Comparison of ENCODE assay signal across 20 cellular contexts in genomic region chr7:113891828-113892227, GRCh38. TPM values are rescaled to one million over a fixed set of nuclear protein-coding genes. Genes with fewer than 3 reads are reported as not detected.
DNase-seq lines count a peak whose midpoint lies in the region; ATAC-seq, FAIRE-seq and TF ChIP-seq lines count a peak whose summit lies in the region.
"Had no signal": no experiment of that assay in that cellular context is flagged by ENCODE, and none has a peak within 500 bp of the region (broad histone marks: within the 10 kb centered on the region; RNA-seq: fewer than 3 reads in every experiment).

No MANE protein-coding gene starts in this region.

- H3K9me3 Mint-ChIP-seq in astrocyte (ENCODE audit: unreplicated experiment), result peaks cover 2% of the 10 kb centered on the region
- H3K9me3 Mint-ChIP-seq: T-helper 1 cell treated with Interleukin-12 subunit alpha and Interleukin-12 subunit beta and Interleukin-4 antibody, amounts not matched to agents 30 μg/mL and 1 μg/mL, for 36 hours had no signal

- TF ChIP-seq CTCF in astrocyte (IDR thresholded peaks at IDR 0.05; ENCODE audit: insufficient read depth, low read depth, low read length) (no peak), foreskin fibroblast (IDR thresholded peaks at IDR 0.05; ENCODE audit: low read depth, low read length) (no peak), thoracic aorta (IDR thresholded peaks at IDR 0.05) (no peak)

- ATAC-seq in Right ventricle myocardium superior (ENCODE audit: poor library complexity) (peak; percentile 21), right cardiac atrium (no peak), thoracic aorta (ENCODE audit: insufficient number of reproducible peaks, low FRiP score, low read depth) (peak; percentile 50), GM21737 (IDR thresholded peaks at IDR 0.05; ENCODE audit: unreplicated experiment) (no peak), HG02798 (IDR thresholded peaks at IDR 0.05; ENCODE audit: poor library complexity, unreplicated experiment) (no peak)
- ATAC-seq: PC-3 had no signal

- H2AFZ ChIP-seq in astrocyte (ENCODE audit: low read depth, low read length) (no peak overlapping the region), neuronal stem cell (ENCODE audit: low read length) (no peak overlapping the region)
- H2AFZ ChIP-seq: hepatocyte had no signal

- H3K27me3 ChIP-seq in right cardiac atrium (ENCODE audit: control insufficient read depth, insufficient read depth), result no peaks in the 10 kb centered on the region
- H3K27me3 ChIP-seq in astrocyte (ENCODE audit: insufficient read depth, low read length), result no peaks in the 10 kb centered on the region
- no peaks in the 10 kb centered on the region for H3K27me3 ChIP-seq in thoracic aorta (replicated peaks; ENCODE audit: insufficient read depth)
- no peaks in the 10 kb centered on the region for H3K27me3 ChIP-seq in neuronal stem cell (ENCODE audit: control insufficient read depth in 3 of 3, insufficient read depth in 3 of 3, low read depth in 1 of 3, low read length in 3 of 3)
- H3K27me3 ChIP-seq: hepatocyte, testis had no signal

- no peaks in the 10 kb centered on the region for H3K79me1 ChIP-seq in neuronal stem cell (ENCODE audit: low read depth, low read length)

- intact Hi-C loops in Right ventricle myocardium superior (cut with DNase I) (no loop called here), right cardiac atrium (cut with DNase I) (no loop called here)

- H2BK12ac ChIP-seq in neuronal stem cell (ENCODE audit: low read length), result no peak overlapping the region

- H2BK15ac ChIP-seq in neuronal stem cell (ENCODE audit: low read length), result no peak overlapping the region

- H2AK5ac ChIP-seq in neuronal stem cell (ENCODE audit: low read depth, low read length), result no peak overlapping the region

- no peak overlapping the region for H3K27ac Mint-ChIP-seq in astrocyte (ENCODE audit: unreplicated experiment)
- H3K27ac Mint-ChIP-seq: HFFc6; T-helper 1 cell treated with Interleukin-12 subunit alpha and Interleukin-12 subunit beta and Interleukin-4 antibody, amounts not matched to agents 30 μg/mL and 1 μg/mL, for 36 hours had no signal

- H3K27ac ChIP-seq in right cardiac atrium (ENCODE audit: low read length) (no peak overlapping the region), astrocyte (ENCODE audit: low read depth, low read length) (peak overlapping the region; percentile 56), thoracic aorta (peak overlapping the region; percentile 22 to 53), neuronal stem cell (replicated peaks; ENCODE audit: low read length) (no peak overlapping the region)
- H3K27ac ChIP-seq: hepatocyte, testis had no signal

- H3K4me1 ChIP-seq in right cardiac atrium (ENCODE audit: control insufficient read depth, insufficient read depth, low read length), result peaks cover 1% of the 10 kb centered on the region
- H3K4me1 ChIP-seq in astrocyte (ENCODE audit: insufficient read depth, low read length), result peaks cover 27% of the 10 kb centered on the region
- peaks cover 8 to 15% of the 10 kb centered on the region in 2 donors for H3K4me1 ChIP-seq in thoracic aorta (ENCODE audit: control insufficient read depth in 1 of 2, low read depth in 2 of 2)
- no peaks in the 10 kb centered on the region for H3K4me1 ChIP-seq in neuronal stem cell (ENCODE audit: control insufficient read depth in 2 of 2, insufficient read depth in 1 of 2, low read depth in 1 of 2, low read length in 2 of 2)
- H3K4me1 ChIP-seq: testis had no signal

- H4K91ac ChIP-seq in neuronal stem cell (ENCODE audit: low read depth, low read length, poor library complexity), result no peak overlapping the region

- H3K14ac ChIP-seq in neuronal stem cell (ENCODE audit: low read length), result no peak overlapping the region

- peaks cover 12% of the 10 kb centered on the region for H3K4me1 Mint-ChIP-seq in astrocyte (ENCODE audit: low read depth, unreplicated experiment)

- H2BK5ac ChIP-seq in neuronal stem cell (ENCODE audit: low read length), result no peak overlapping the region

- H4K20me1 ChIP-seq in astrocyte (ENCODE audit: insufficient read depth, low read length), result no peaks in the 10 kb centered on the region

- FAIRE-seq in astrocyte (lab: Jason Lieb, UNC), result no peak
- FAIRE-seq: A204.1 had no signal

- no peak overlapping the region for H3K23ac ChIP-seq in neuronal stem cell (ENCODE audit: low read depth, low read length, poor library complexity)

- no peaks in the 10 kb centered on the region for H3K36me3 Mint-ChIP-seq in astrocyte (ENCODE audit: low read depth, unreplicated experiment)

- H3K4me3 Mint-ChIP-seq in astrocyte (ENCODE audit: unreplicated experiment), result no peak overlapping the region
- H3K4me3 Mint-ChIP-seq: HFFc6; T-helper 1 cell treated with Interleukin-12 subunit alpha and Interleukin-12 subunit beta and Interleukin-4 antibody, amounts not matched to agents 30 μg/mL and 1 μg/mL, for 36 hours had no signal

- H3K36me3 ChIP-seq in astrocyte (ENCODE audit: insufficient read depth, low read length) (no peaks in the 10 kb centered on the region), thoracic aorta (no peaks in the 10 kb centered on the region), neuronal stem cell (replicated peaks in 1 of 2; ENCODE audit: control insufficient read depth in 2 of 2, insufficient read depth in 2 of 2, low read length in 2 of 2) (no peaks in the 10 kb centered on the region)

- no peak overlapping the region for H3K18ac ChIP-seq in neuronal stem cell (ENCODE audit: low read length)

- H3K9me3 ChIP-seq in right cardiac atrium (ENCODE audit: control insufficient read depth, low read length), result no peaks in the 10 kb centered on the region
- H3K9me3 ChIP-seq in astrocyte (ENCODE audit: insufficient read depth, low read depth, low read length), result no peaks in the 10 kb centered on the region
- no peaks in the 10 kb centered on the region for H3K9me3 ChIP-seq in thoracic aorta
- H3K9me3 ChIP-seq in neuronal stem cell (replicated peaks in 1 of 2; ENCODE audit: control insufficient read depth in 2 of 2, insufficient read depth in 1 of 2, low read depth in 1 of 2, low read length in 2 of 2), result no peaks in the 10 kb centered on the region
- H3K9me3 ChIP-seq: testis had no signal

- H2BK120ac ChIP-seq in neuronal stem cell (ENCODE audit: low read depth, low read length), result no peak overlapping the region

- WGBS in right cardiac atrium, result 58% methylated on average over 1 of the region's 1 CpG
- WGBS in neuronal stem cell (ENCODE audit: extremely low coverage in 2 of 2, insufficient read length in 2 of 2, insufficient replicate concordance in 1 of 2), 2 donors, result no CpG with 5 or more reads among the region's 1 CpG

- no peaks in the 10 kb centered on the region for H3K27me3 Mint-ChIP-seq in astrocyte (ENCODE audit: low read depth, unreplicated experiment)

- peak overlapping the region; percentile 39 for H3K4me2 ChIP-seq in astrocyte (ENCODE audit: low read length)
- H3K4me2 ChIP-seq in neuronal stem cell (ENCODE audit: insufficient read depth, low read length, poor library complexity, severe bottlenecking), result no peak overlapping the region
- H3K4me2 ChIP-seq: hepatocyte had no signal

- no peak overlapping the region for H3K4ac ChIP-seq in neuronal stem cell (ENCODE audit: low read length)

- H3K4me3 ChIP-seq in right cardiac atrium (ENCODE audit: low read length) (no peak overlapping the region), astrocyte (ENCODE audit: insufficient read depth, low read depth, low read length) (no peak overlapping the region), foreskin fibroblast (ENCODE audit: low read depth in 1 of 2, low read length in 2 of 2) (no peak overlapping the region), thoracic aorta (no peak overlapping the region), neuronal stem cell (ENCODE audit: low read length in 2 of 2) (no peak overlapping the region)
- H3K4me3 ChIP-seq: hepatocyte, testis had no signal

- H4K8ac ChIP-seq in neuronal stem cell (ENCODE audit: low read depth, low read length), result no peak overlapping the region

- H3K79me2 ChIP-seq in astrocyte (ENCODE audit: insufficient read depth, low read length), result no peaks in the 10 kb centered on the region
- H3K79me2 ChIP-seq: hepatocyte had no signal

- H3K9ac ChIP-seq in astrocyte (ENCODE audit: low read length) (no peak overlapping the region), neuronal stem cell (ENCODE audit: low read depth, low read length, poor library complexity) (no peak overlapping the region)

- DNase-seq in Right ventricle myocardium superior (no peak), right cardiac atrium (no peak), astrocyte (ENCODE audit: low read depth) (peak; percentile 86), foreskin fibroblast (peak; percentile 38 to 50), thoracic aorta (ENCODE audit: low spot score) (no peak), neuronal stem cell (ENCODE audit: low spot score) (no peak)
- DNase-seq: activated CD4-positive, alpha-beta T cell treated with anti-CD3 and anti-CD28 coated beads for 4 hours; COR-L47; effector CD4-positive, alpha-beta T cell; HFFc6; nucleus accumbens; PC-3; stimulated activated CD4-positive, alpha-beta T cell treated with anti-CD3 and anti-CD28 coated beads, Interleukin-12 subunit alpha, Interleukin-12 subunit beta, amount 100 ng/mL, for 4 hours; testis had no signal

RNA-seq across cellular contexts. Expression of gene PPP1R3A, which starts 27.0 kb away (rescaled TPM):
- total RNA-seq in Right ventricle myocardium superior, result 116 TPM
- 100 to 1,000 TPM in 2 of 4 donors, 10 to 100 TPM in 2; 79.5 to 120 (median 97.5) TPM for total RNA-seq in right cardiac atrium
- 39.0 TPM for polyA plus RNA-seq in right cardiac atrium
- total RNA-seq in astrocyte, result not detected in 2 replicates
- under 1 TPM in 1 of 2 donors, not detected in 1; 0.35 TPM for total RNA-seq in thoracic aorta
- not detected for polyA plus RNA-seq in neuronal stem cell (2013, experiment 1 of 2)
- not detected for polyA plus RNA-seq in neuronal stem cell (2013, experiment 2 of 2)
- total RNA-seq: HFFc6, NCI-H460, PC-3 had no signal
- polyA plus RNA-seq: hepatocyte had no signal

Comparison
In these comparisons a context has a peak if more than half of its experiments do, and no peak if none do; other contexts are left out.
1. ATAC-seq: peak in Right ventricle myocardium superior (single experiment) and thoracic aorta (single experiment); none in right cardiac atrium (0 of 2), GM21737 (single experiment) and HG02798 (single experiment).
2. DNase-seq: peak in astrocyte (single experiment) and foreskin fibroblast (2 of 2); none in Right ventricle myocardium superior (single experiment), right cardiac atrium (0 of 3), thoracic aorta (single experiment) and neuronal stem cell (single experiment).
3. H3K27ac ChIP-seq: peak in astrocyte (single experiment) and thoracic aorta (2 of 2); none in right cardiac atrium (single experiment) and neuronal stem cell (single experiment).
4. RNA of gene PPP1R3A, which starts 27.0 kb away (total RNA-seq): 116 TPM in Right ventricle myocardium superior (single experiment) and 79.5 to 120 TPM in right cardiac atrium; 0.35 TPM in thoracic aorta and not detected in astrocyte; every median in the first group is over 10 times any median in the second.